ENCODE assay signal across 1 cellular context in the genomic region with DNA sequence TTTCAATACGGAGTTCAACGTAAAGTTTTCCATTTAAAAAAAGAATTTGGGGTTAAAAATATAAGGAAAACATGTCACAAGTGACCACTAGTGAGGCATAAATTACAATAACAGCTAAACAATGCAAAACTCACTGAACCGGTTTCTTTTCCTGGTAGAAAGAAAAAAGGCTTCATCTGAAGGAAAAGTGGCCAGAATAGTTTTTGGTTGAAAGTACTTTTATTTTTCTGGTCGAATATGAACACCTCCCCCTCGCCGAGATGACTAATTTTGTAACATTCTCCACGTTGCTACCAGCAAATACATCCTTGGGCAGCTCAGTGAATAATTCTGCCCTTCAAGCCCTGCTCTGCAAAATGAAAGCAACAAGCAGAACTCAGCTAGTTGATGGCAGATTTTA.
TF ChIP-seq lines count a peak whose summit lies in the region.

No MANE protein-coding gene starts in this region.

TF ChIP-seq in GM23338, 12 proteins besides CTCF, POLR2A, EP300 and RAD21 (continued from another document):
- TF ChIP-seq, protein P1, sequence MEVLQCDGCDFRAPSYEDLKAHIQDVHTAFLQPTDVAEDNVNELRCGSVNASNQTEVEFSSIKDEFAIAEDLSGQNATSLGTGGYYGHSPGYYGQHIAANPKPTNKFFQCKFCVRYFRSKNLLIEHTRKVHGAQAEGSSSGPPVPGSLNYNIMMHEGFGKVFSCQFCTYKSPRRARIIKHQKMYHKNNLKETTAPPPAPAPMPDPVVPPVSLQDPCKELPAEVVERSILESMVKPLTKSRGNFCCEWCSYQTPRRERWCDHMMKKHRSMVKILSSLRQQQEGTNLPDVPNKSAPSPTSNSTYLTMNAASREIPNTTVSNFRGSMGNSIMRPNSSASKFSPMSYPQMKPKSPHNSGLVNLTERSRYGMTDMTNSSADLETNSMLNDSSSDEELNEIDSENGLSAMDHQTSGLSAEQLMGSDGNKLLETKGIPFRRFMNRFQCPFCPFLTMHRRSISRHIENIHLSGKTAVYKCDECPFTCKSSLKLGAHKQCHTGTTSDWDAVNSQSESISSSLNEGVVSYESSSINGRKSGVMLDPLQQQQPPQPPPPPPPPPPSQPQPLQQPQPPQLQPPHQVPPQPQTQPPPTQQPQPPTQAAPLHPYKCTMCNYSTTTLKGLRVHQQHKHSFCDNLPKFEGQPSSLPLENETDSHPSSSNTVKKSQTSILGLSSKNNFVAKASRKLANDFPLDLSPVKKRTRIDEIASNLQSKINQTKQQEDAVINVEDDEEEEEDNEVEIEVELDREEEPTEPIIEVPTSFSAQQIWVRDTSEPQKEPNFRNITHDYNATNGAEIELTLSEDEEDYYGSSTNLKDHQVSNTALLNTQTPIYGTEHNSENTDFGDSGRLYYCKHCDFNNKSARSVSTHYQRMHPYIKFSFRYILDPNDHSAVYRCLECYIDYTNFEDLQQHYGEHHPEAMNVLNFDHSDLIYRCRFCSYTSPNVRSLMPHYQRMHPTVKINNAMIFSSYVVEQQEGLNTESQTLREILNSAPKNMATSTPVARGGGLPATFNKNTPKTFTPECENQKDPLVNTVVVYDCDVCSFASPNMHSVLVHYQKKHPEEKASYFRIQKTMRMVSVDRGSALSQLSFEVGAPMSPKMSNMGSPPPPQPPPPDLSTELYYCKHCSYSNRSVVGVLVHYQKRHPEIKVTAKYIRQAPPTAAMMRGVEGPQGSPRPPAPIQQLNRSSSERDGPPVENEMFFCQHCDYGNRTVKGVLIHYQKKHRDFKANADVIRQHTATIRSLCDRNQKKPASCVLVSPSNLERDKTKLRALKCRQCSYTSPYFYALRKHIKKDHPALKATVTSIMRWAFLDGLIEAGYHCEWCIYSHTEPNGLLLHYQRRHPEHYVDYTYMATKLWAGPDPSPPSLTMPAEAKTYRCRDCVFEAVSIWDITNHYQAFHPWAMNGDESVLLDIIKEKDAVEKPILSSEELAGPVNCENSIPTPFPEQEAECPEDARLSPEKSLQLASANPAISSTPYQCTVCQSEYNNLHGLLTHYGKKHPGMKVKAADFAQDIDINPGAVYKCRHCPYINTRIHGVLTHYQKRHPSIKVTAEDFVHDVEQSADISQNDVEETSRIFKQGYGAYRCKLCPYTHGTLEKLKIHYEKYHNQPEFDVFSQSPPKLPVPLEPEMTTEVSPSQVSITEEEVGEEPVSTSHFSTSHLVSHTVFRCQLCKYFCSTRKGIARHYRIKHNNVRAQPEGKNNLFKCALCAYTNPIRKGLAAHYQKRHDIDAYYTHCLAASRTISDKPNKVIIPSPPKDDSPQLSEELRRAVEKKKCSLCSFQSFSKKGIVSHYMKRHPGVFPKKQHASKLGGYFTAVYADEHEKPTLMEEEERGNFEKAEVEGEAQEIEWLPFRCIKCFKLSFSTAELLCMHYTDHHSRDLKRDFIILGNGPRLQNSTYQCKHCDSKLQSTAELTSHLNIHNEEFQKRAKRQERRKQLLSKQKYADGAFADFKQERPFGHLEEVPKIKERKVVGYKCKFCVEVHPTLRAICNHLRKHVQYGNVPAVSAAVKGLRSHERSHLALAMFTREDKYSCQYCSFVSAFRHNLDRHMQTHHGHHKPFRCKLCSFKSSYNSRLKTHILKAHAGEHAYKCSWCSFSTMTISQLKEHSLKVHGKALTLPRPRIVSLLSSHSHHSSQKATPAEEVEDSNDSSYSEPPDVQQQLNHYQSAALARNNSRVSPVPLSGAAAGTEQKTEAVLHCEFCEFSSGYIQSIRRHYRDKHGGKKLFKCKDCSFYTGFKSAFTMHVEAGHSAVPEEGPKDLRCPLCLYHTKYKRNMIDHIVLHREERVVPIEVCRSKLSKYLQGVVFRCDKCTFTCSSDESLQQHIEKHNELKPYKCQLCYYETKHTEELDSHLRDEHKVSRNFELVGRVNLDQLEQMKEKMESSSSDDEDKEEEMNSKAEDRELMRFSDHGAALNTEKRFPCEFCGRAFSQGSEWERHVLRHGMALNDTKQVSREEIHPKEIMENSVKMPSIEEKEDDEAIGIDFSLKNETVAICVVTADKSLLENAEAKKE (CRISPR knock-in tag; IDR thresholded peaks at IDR 0.05), result no peak
- TF ChIP-seq, protein P2, sequence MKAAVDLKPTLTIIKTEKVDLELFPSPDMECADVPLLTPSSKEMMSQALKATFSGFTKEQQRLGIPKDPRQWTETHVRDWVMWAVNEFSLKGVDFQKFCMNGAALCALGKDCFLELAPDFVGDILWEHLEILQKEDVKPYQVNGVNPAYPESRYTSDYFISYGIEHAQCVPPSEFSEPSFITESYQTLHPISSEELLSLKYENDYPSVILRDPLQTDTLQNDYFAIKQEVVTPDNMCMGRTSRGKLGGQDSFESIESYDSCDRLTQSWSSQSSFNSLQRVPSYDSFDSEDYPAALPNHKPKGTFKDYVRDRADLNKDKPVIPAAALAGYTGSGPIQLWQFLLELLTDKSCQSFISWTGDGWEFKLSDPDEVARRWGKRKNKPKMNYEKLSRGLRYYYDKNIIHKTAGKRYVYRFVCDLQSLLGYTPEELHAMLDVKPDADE (IDR thresholded peaks at IDR 0.05), result no peak
